ENCODE assay signal across 8 cellular contexts in genomic region chr16:67521095-67521804, GRCh38. TPM values are rescaled to one million over a fixed set of nuclear protein-coding genes. Genes with fewer than 3 reads are reported as not detected.
DNase-seq lines count a peak whose midpoint lies in the region; ATAC-seq and TF ChIP-seq lines count a peak whose summit lies in the region.

No MANE protein-coding gene starts in this region.

- H3K36me3 ChIP-seq in ovary (no peaks in the 10 kb centered on the region), thyroid gland (no peaks in the 10 kb centered on the region)

- peak; percentile 87 for DNase-seq in NCI-H1092 treated with DMSO at 0.1 percent for 48 hours (lab: John Stamatoyannopoulos, UW)
- peak; percentile 95 for DNase-seq in activated naive CD8-positive, alpha-beta T cell treated with anti-CD3 and anti-CD28 coated beads for 36 hours
- DNase-seq in Right ventricle myocardium inferior (ENCODE audit: missing footprints): peak; percentile 97
- peak; percentile 90 to 97 (median 95) for DNase-seq in ovary
- peak; percentile 94 to 96 for DNase-seq in thyroid gland

- no peaks in the 10 kb centered on the region for H3K9me3 Mint-ChIP-seq in activated naive CD8-positive, alpha-beta T cell treated with anti-CD3 and anti-CD28 coated beads for 36 hours

- WGBS in ovary, 3 donors: 0 to 1% (median 1%) methylated on average over 21 to 25 of the region's 25 CpGs
- 4% methylated on average over 3 to 23 of the region's 25 CpGs for WGBS in thyroid gland, 2 donors

- no peak for TF ChIP-seq EP300 in ovary (IDR thresholded peaks at IDR 0.05)

- no peaks in the 10 kb centered on the region for H3K27me3 Mint-ChIP-seq in activated naive CD8-positive, alpha-beta T cell treated with anti-CD3 and anti-CD28 coated beads for 36 hours

- H3K9me3 ChIP-seq in ovary (no peaks in the 10 kb centered on the region), thyroid gland (no peaks in the 10 kb centered on the region)

- TF ChIP-seq CTCF in GM12801 (IDR thresholded peaks at IDR 0.05; ENCODE audit: extremely low read depth, insufficient read length) (peak; percentile 79), ovary (IDR thresholded peaks at IDR 0.05) (peak; percentile 51 to 96 (median 94)), thyroid gland (IDR thresholded peaks at IDR 0.05) (peak; percentile 56 to 98 (median 87))

- H3K4me1 Mint-ChIP-seq in activated naive CD8-positive, alpha-beta T cell treated with anti-CD3 and anti-CD28 coated beads for 36 hours: peaks cover 20% of the 10 kb centered on the region

- peak overlapping the region; percentile 54 to 88 for H3K27ac ChIP-seq in ovary
- peak overlapping the region; percentile 84 to 89 (median 88) for H3K27ac ChIP-seq in thyroid gland

- peak overlapping the region; percentile 85 for H3K4me3 Mint-ChIP-seq in activated naive CD8-positive, alpha-beta T cell treated with anti-CD3 and anti-CD28 coated beads for 36 hours

- H3K36me3 Mint-ChIP-seq in activated naive CD8-positive, alpha-beta T cell treated with anti-CD3 and anti-CD28 coated beads for 36 hours: no peaks in the 10 kb centered on the region

- peak overlapping the region; percentile 42 for H3K4me3 ChIP-seq in ovary
- peak overlapping the region in 1 of 3 donors; percentile 29 for H3K4me3 ChIP-seq in thyroid gland (replicated peaks in 1 of 3)

- no peak for TF ChIP-seq POLR2A in ovary (IDR thresholded peaks at IDR 0.05)
- peak in 1 of 2 donors; percentile 47 for TF ChIP-seq POLR2A in thyroid gland (IDR thresholded peaks at IDR 0.05)

- intact Hi-C loops in Right ventricle myocardium inferior (cut with DNase I) (loop anchor here (1.0 to 5.0 kb wide), 6 partner anchors 39 to 407 kb away; partner anchors contain the start of genes AGRP, ATP6V0D1, CTCF and RANBP10), ovary (cut with DNase I) (loop anchor here in 2 of 4 donors (5.0 to 10.0 kb wide), 2 partner anchors 144 to 406 kb away; partner anchors contain the start of genes ACD (in 1 of the 2), C16orf86 (in 1 of the 2), ENKD1 (in 1 of the 2) and PARD6A (in 1 of the 2)), thyroid gland (cut with DNase I) (no loop called here)

- no peaks in the 10 kb centered on the region for H3K4me1 ChIP-seq in ovary (ENCODE audit: insufficient read depth)
- H3K4me1 ChIP-seq in thyroid gland: peaks cover 0 to 4% of the 10 kb centered on the region in 2 donors

- peak overlapping the region; percentile 98 for H3K27ac Mint-ChIP-seq in activated naive CD8-positive, alpha-beta T cell treated with anti-CD3 and anti-CD28 coated beads for 36 hours

- ATAC-seq in HG02642 (IDR thresholded peaks at IDR 0.05; ENCODE audit: poor library complexity, unreplicated experiment) (peak; percentile 73), SK-N-SH treated with all-trans-retinoic acid at 6 μM for 48 hours (peak; percentile 88), Right ventricle myocardium inferior (peak; percentile 94)

- H3K27me3 ChIP-seq in ovary (no peaks in the 10 kb centered on the region), thyroid gland (no peaks in the 10 kb centered on the region)

TF ChIP-seq in SK-N-SH treated with all-trans-retinoic acid at 6 μM for 48 hours, 23 proteins besides CTCF, POLR2A, EP300 and RAD21:
- TF ChIP-seq PPARA (CRISPR knock-in tag; IDR thresholded peaks at IDR 0.05; ENCODE audit: borderline replicate concordance) (no peak), CSDC2 (CRISPR knock-in tag; IDR thresholded peaks at IDR 0.05) (no peak), GLIS3 (CRISPR knock-in tag; IDR thresholded peaks at IDR 0.05) (0 out of 2 replicates have a peak, but pooled peaks have one; percentile 55), TOX (CRISPR knock-in tag; IDR thresholded peaks at IDR 0.05; ENCODE audit: borderline replicate concordance) (no peak), TSHZ2 (CRISPR knock-in tag; IDR thresholded peaks at IDR 0.05) (no peak), PATZ1 (CRISPR knock-in tag; IDR thresholded peaks at IDR 0.05; ENCODE audit: borderline replicate concordance) (no peak), TCF4 (CRISPR knock-in tag; IDR thresholded peaks at IDR 0.05; ENCODE audit: borderline replicate concordance) (no peak; the same call in 1 of the 2 replicates)

RNA-seq across cellular contexts. Expression of gene RIPOR1, which starts 7.4 kb away (rescaled TPM):
- total RNA-seq in activated naive CD8-positive, alpha-beta T cell treated with anti-CD3 and anti-CD28 coated beads for 36 hours: 10 to 100 TPM; 13.9 to 14.0 TPM
- total RNA-seq in Right ventricle myocardium inferior: 68.4 TPM
- total RNA-seq in ovary: 10 to 100 TPM; 22.3 to 96.3 (median 85.6) TPM
- polyA plus RNA-seq in ovary: 10 to 100 TPM; 31.9 to 38.7 TPM
- 10 to 100 TPM; 21.3 to 57.1 (median 41.2) TPM for total RNA-seq in thyroid gland

RNA-seq across cellular contexts. Expression of gene AGRP, which starts 37.9 kb away (rescaled TPM):
- total RNA-seq in activated naive CD8-positive, alpha-beta T cell treated with anti-CD3 and anti-CD28 coated beads for 36 hours: under 1 TPM in 1 of 2 experiments, not detected in 1; 0.40 TPM
- total RNA-seq in Right ventricle myocardium inferior: not detected
- total RNA-seq in ovary: under 1 TPM in 2 of 7 donors, not detected in 5; 0.48 to 0.55 TPM
- under 1 TPM in 1 of 2 donors, not detected in 1; 0.11 TPM for polyA plus RNA-seq in ovary
- total RNA-seq in thyroid gland: not detected

RNA-seq across cellular contexts. Expression of gene ATP6V0D1, which starts 40.3 kb away (rescaled TPM):
- total RNA-seq in activated naive CD8-positive, alpha-beta T cell treated with anti-CD3 and anti-CD28 coated beads for 36 hours: 10 to 100 TPM; 33.0 to 33.6 TPM
- 67.7 TPM for total RNA-seq in Right ventricle myocardium inferior
- total RNA-seq in ovary: 100 to 1,000 TPM in 1 of 7 donors, 10 to 100 TPM in 6; 35.8 to 113 (median 63.0) TPM
- 10 to 100 TPM; 32.5 to 66.0 TPM for polyA plus RNA-seq in ovary
- 100 to 1,000 TPM; 110 to 238 (median 142) TPM for total RNA-seq in thyroid gland

RNA-seq across cellular contexts. Expression of gene CTCF, which starts 41.1 kb away (rescaled TPM):
- 10 to 100 TPM; 55.8 to 55.9 TPM for total RNA-seq in activated naive CD8-positive, alpha-beta T cell treated with anti-CD3 and anti-CD28 coated beads for 36 hours
- total RNA-seq in Right ventricle myocardium inferior (28.2 TPM), ovary (10 to 100 TPM; 21.0 to 47.6 (median 42.2) TPM), thyroid gland (10 to 100 TPM; 37.2 to 52.1 (median 47.2) TPM)
- 10 to 100 TPM; 26.8 to 48.4 TPM for polyA plus RNA-seq in ovary
